ENCODE assay signal across 25 cellular contexts in the genomic region with DNA sequence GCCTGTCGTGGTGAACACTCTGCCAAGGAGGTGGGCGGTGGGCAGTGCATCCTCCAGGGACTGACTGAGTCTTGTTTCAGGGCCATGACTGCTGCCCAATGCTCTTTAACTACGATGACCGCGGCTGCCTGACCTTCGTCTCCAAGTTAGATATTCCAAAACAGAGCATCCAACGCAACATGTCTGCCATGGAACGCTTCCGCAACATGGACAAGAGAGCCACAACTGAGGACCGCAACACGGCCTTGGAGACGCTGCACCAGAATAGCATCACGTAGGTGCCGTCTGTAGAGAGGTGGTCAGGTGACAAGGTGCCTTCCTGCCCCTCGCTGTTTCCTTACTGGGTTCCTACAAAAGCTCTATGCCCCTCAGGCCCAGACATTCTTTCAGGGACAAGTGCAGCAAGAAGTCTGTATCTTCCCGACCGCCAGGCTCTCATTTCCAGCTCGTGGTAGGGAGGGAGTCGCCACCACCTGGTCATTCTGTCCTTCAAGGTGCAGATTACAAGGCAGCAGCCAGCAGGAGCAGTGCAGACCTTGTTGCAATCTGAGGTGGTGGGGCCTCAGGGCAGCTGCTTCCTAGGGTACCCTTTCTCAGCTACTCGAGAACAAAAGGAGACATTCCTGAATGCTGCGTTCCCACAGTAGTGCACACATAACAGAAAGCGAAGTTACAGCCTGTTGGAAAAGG. TPM values are rescaled to one million over a fixed set of nuclear protein-coding genes. Genes with fewer than 3 reads are reported as not detected.
DNase-seq lines count a peak whose midpoint lies in the region; ATAC-seq, FAIRE-seq and TF ChIP-seq lines count a peak whose summit lies in the region.
"Had no signal": no experiment of that assay in that cellular context is flagged by ENCODE, and none has a peak within 500 bp of the region (broad histone marks: within the 10 kb centered on the region; RNA-seq: fewer than 3 reads in every experiment).

No MANE protein-coding gene starts in this region.

- H3K4me3 ChIP-seq in K562 (no peak overlapping the region), sigmoid colon (no peak overlapping the region), mucosa of descending colon (no peak overlapping the region), spleen (no peak overlapping the region)
- H3K4me3 ChIP-seq: GM12878, GM23248, MG63, Peyer's patch, SK-N-MC had no signal

- no peak overlapping the region for H3K14ac ChIP-seq in H9 (ENCODE audit: insufficient read depth, low read length)

- no peak for TF ChIP-seq EP300 in K562 (IDR thresholded peaks at IDR 0.05; ENCODE audit: low read length)
- TF ChIP-seq EP300 in sigmoid colon (IDR thresholded peaks at IDR 0.05) = no peak

- TF ChIP-seq RAD21 in K562 (CRISPR knock-in tag; conservative IDR thresholded peaks at IDR 0.05 in 1 of 2, IDR thresholded peaks at IDR 0.05 in 1 of 2) = 0 out of 4 replicates have a peak, but pooled peaks of 1 of the 2 experiments have one; percentile 14

- TF ChIP-seq POLR2A in K562 (conservative IDR thresholded peaks at IDR 0.05) (no peak), sigmoid colon (IDR thresholded peaks at IDR 0.05) (no peak), spleen (IDR thresholded peaks at IDR 0.05) (no peak)

- H4K8ac ChIP-seq in H9 (replicated peaks; ENCODE audit: insufficient read length, low read depth, low read length) = no peak overlapping the region

- no peak overlapping the region for H2BK5ac ChIP-seq in H9 (ENCODE audit: insufficient read length, low read length)

- in situ Hi-C loops in K562 (cut with MboI) = no loop called here

- no peaks in the 10 kb centered on the region for H3K9me1 ChIP-seq in K562 (ENCODE audit: control insufficient read depth, insufficient read depth, low read length)

- no peaks in the 10 kb centered on the region for H3K9me3 Mint-ChIP-seq in H9
- H3K9me3 Mint-ChIP-seq: CD4-positive, CD25-positive, alpha-beta regulatory T cell had no signal

- H3K4me1 ChIP-seq in H9 (ENCODE audit: insufficient read depth, low read length) (no peaks in the 10 kb centered on the region), K562 (replicated peaks in 1 of 2; ENCODE audit: control insufficient read depth in 2 of 2, insufficient read depth in 2 of 2, low read length in 2 of 2) (peaks cover 0 to 6% of the 10 kb centered on the region in 2 experiments; a peak in 3 of 5 replicates), sigmoid colon (no peaks in the 10 kb centered on the region), mucosa of descending colon (ENCODE audit: low read depth) (no peaks in the 10 kb centered on the region), spleen (no peaks in the 10 kb centered on the region)
- H3K4me1 ChIP-seq: Peyer's patch had no signal

- no peak overlapping the region for H3K23ac ChIP-seq in H9 (ENCODE audit: insufficient read length, low read depth, low read length)

- no peak for FAIRE-seq in K562 (lab: Jason Lieb, UNC)
- FAIRE-seq: D721Med, G401.6, GM12878 had no signal

- H3K27ac Mint-ChIP-seq in H9 = peak overlapping the region; percentile 27 to 85 (median 28); a peak in 4 of 7 replicates

- peaks cover 3 to 6% of the 10 kb centered on the region in 2 experiments; a peak in 3 of 4 replicates for H3K4me1 Mint-ChIP-seq in H9

- H4K91ac ChIP-seq in H9 (ENCODE audit: insufficient read length, low read depth, low read length) = no peak overlapping the region

- TF ChIP-seq CTCF in H9 (conservative IDR thresholded peaks at IDR 0.05) (peak; percentile 27; the same call in 2 of the 3 replicates), K562 (IDR thresholded peaks at IDR 0.05 in 2 of 3, conservative IDR thresholded peaks at IDR 0.05 in 1 of 3; ENCODE audit: insufficient read depth in 2 of 3, low read depth in 1 of 3, low read length in 3 of 3) (peak in 2 of 3 experiments; percentile 42 to 68; a peak in 4 of 6 replicates), sigmoid colon (IDR thresholded peaks at IDR 0.05) (no peak), mucosa of descending colon (IDR thresholded peaks at IDR 0.05) (no peak), spleen (IDR thresholded peaks at IDR 0.05 in 8 of 11, conservative IDR thresholded peaks at IDR 0.05 in 3 of 11) (no peak)

- H3K9ac ChIP-seq in H9 (ENCODE audit: extremely low read depth, insufficient read length, low read length) = no peak overlapping the region
- H3K9ac ChIP-seq in K562 (ENCODE audit: insufficient read depth in 1 of 2, low read depth in 2 of 2, low read length in 2 of 2) = no peak overlapping the region
- H3K9ac ChIP-seq: GM23248 had no signal

- no peaks in the 10 kb centered on the region for H3K27me3 ChIP-seq in H9 (ENCODE audit: insufficient read depth, low read length)
- no peaks in the 10 kb centered on the region for H3K27me3 ChIP-seq in K562 (ENCODE audit: control insufficient read depth in 2 of 2, insufficient read depth in 2 of 2, low read length in 2 of 2)
- H3K27me3 ChIP-seq in sigmoid colon = no peaks in the 10 kb centered on the region
- H3K27me3 ChIP-seq in spleen (replicated peaks in 1 of 7) = no peaks in the 10 kb centered on the region
- H3K27me3 ChIP-seq: MG63, Peyer's patch had no signal

- H3K79me1 ChIP-seq in H9 (ENCODE audit: insufficient read depth, low read depth, low read length, poor library complexity, severe bottlenecking) = no peaks in the 10 kb centered on the region

- H3K27ac ChIP-seq in H9 (ENCODE audit: insufficient read length, low read depth, low read length) = no peak overlapping the region
- H3K27ac ChIP-seq in K562 (ENCODE audit: extremely low read depth, low read depth, low read length) = no peak overlapping the region
- peak overlapping the region in 3 of 4 donors; percentile 31 to 57 (median 46) for H3K27ac ChIP-seq in sigmoid colon
- no peak overlapping the region for H3K27ac ChIP-seq in spleen
- H3K27ac ChIP-seq: GM23248, Peyer's patch, SK-N-MC had no signal

- H3K79me2 ChIP-seq in H9 (ENCODE audit: insufficient read depth, low read length) (no peaks in the 10 kb centered on the region), K562 (ENCODE audit: control insufficient read depth, insufficient read depth, low read length) (no peaks in the 10 kb centered on the region)

- no peak overlapping the region for H2BK20ac ChIP-seq in H9 (ENCODE audit: low read depth, low read length, poor library complexity, severe bottlenecking)

- H3K4ac ChIP-seq in H9 (ENCODE audit: low read depth, low read length) = no peak overlapping the region

- H2BK12ac ChIP-seq in H9 (ENCODE audit: insufficient read length, low read depth, low read length) = no peak overlapping the region

- peaks cover 18 to 70% (median 55%) of the 10 kb centered on the region in 3 experiments; a peak in 6 of 7 replicates for H3K36me3 Mint-ChIP-seq in H9 (ENCODE audit: insufficient read depth in 1 of 3, low read depth in 3 of 3)

- no peak overlapping the region for H3K56ac ChIP-seq in H9 (ENCODE audit: insufficient read length, low read depth, low read length)

- POLR2A ChIA-PET in K562 (lab: Yijun Ruan, JAX) = interaction anchor here (0.6 to 1.1 kb wide), 2 partner anchors 10 to 21 kb away, joined by 3 to 6 read pairs; no protein-coding TSS in a partner anchor

- H2BK15ac ChIP-seq in H9 (ENCODE audit: low read depth, low read length) = no peak overlapping the region

- no peak overlapping the region for H2BK120ac ChIP-seq in H9 (ENCODE audit: low read depth, low read length, poor library complexity, severe bottlenecking)

- H4K20me1 ChIP-seq in H9 (ENCODE audit: control insufficient read depth, insufficient read depth, insufficient read length) (no peaks in the 10 kb centered on the region), K562 (replicated peaks; ENCODE audit: control insufficient read depth, insufficient read depth, low read length) (no peaks in the 10 kb centered on the region)

- H3K36me3 ChIP-seq in K562 (ENCODE audit: control insufficient read depth, insufficient read depth, low read length) (peaks cover 72% of the 10 kb centered on the region), sigmoid colon (peaks cover 36 to 98% (median 59%) of the 10 kb centered on the region in 4 donors), mucosa of descending colon (ENCODE audit: low read depth) (peaks cover 22% of the 10 kb centered on the region), spleen (peaks cover 2 to 100% (median 98%) of the 10 kb centered on the region in 6 donors)

- WGBS in H9 (ENCODE audit: extremely low coverage, insufficient read length, low lambda C conversion rate) = no CpG with 5 or more reads among the region's 22 CpGs
- WGBS in K562 (ENCODE audit: insufficient coverage, low coverage, missing lambda C conversion rate) = 94% methylated on average over 22 of the region's 22 CpGs
- WGBS in sigmoid colon, 2 donors = 92 to 93% methylated on average over 22 of the region's 22 CpGs
- 91 to 95% (median 93%) methylated on average over 16 to 22 of the region's 22 CpGs for WGBS in spleen, 5 donors

- no peak overlapping the region for H3K4me3 Mint-ChIP-seq in H9
- H3K4me3 Mint-ChIP-seq: CD4-positive, CD25-positive, alpha-beta regulatory T cell had no signal

- H3K9me3 ChIP-seq in H9 (ENCODE audit: control insufficient read depth, low read depth, low read length) = no peaks in the 10 kb centered on the region
- H3K9me3 ChIP-seq in K562 (replicated peaks; ENCODE audit: control insufficient read depth, insufficient read depth, low read depth, low read length) = no peaks in the 10 kb centered on the region
- H3K9me3 ChIP-seq in sigmoid colon = no peaks in the 10 kb centered on the region
- H3K9me3 ChIP-seq in mucosa of descending colon = no peaks in the 10 kb centered on the region
- no peaks in the 10 kb centered on the region for H3K9me3 ChIP-seq in spleen
- H3K9me3 ChIP-seq: MG63, Peyer's patch had no signal

- no peak overlapping the region for H3K18ac ChIP-seq in H9 (ENCODE audit: insufficient read length, low read depth, low read length)

- no peak overlapping the region for H4K5ac ChIP-seq in H9 (ENCODE audit: insufficient read length, low read depth, low read length)

- H3K4me2 ChIP-seq in H9 (ENCODE audit: insufficient read depth, insufficient read length, low read length) = no peak overlapping the region
- H3K4me2 ChIP-seq in K562 (ENCODE audit: insufficient read depth, low read length) = no peak overlapping the region

- no peaks in the 10 kb centered on the region for H3K23me2 ChIP-seq in H9 (ENCODE audit: insufficient read length, low read depth, low read length, poor library complexity, severe bottlenecking)

- no peak overlapping the region for H2AFZ ChIP-seq in H9 (ENCODE audit: low read length)
- no peak overlapping the region for H2AFZ ChIP-seq in K562 (ENCODE audit: low read depth, low read length)
- H2AFZ ChIP-seq: GM23248 had no signal

- H3T11ph ChIP-seq in H9 (ENCODE audit: low read length) = no peak overlapping the region

- intact Hi-C loops in K562 (cut with micrococcal nuclease) = loop anchor here (5.0 kb wide), 1 partner anchor 32 kb away; a partner anchor contains a TSS
- intact Hi-C loops in sigmoid colon (cut with DNase I) = no loop called here
- intact Hi-C loops in mucosa of descending colon (cut with DNase I, micrococcal nuclease) = loop anchor here (5.0 kb wide), 1 partner anchor 58 kb away; no protein-coding TSS in a partner anchor
- intact Hi-C loops in spleen (cut with DNase I; ENCODE audit: low total_unique reads) = no loop called here

- no peaks in the 10 kb centered on the region for H3K27me3 Mint-ChIP-seq in H9 (ENCODE audit: low read depth)
- H3K27me3 Mint-ChIP-seq: CD4-positive, CD25-positive, alpha-beta regulatory T cell had no signal

- ATAC-seq in K562 (0 out of 3 replicates have a peak, but pooled peaks have one; percentile 20), mucosa of descending colon (no peak)
- ATAC-seq: GM12878 had no signal

- DNase-seq in H9 (peak; percentile 75), K562 (ENCODE audit: extremely low read depth in 1 of 4, low spot score in 3 of 4) (no peak), iPS-NIHi7 (ENCODE audit: extremely low spot score) (peak; percentile 43), sigmoid colon (peak; percentile 64), mucosa of descending colon (no peak), spleen (no peak)
- no peak for DNase-seq in activated CD4-positive, alpha-beta T cell treated with anti-CD3 and anti-CD28 coated beads for 4 hours
- DNase-seq in activated effector memory CD4-positive, alpha-beta T cell treated with anti-CD3 and anti-CD28 coated beads, Interleukin-2, amount 50 U/mL, for 16 hours = no peak
- DNase-seq: ACHN; CD4-positive, CD25-positive, alpha-beta regulatory T cell; DMS79; GM23248; Karpas-422; MG63; NCI-H1092; NCI-H146; NCI-H2081; NCI-H510A treated with DMSO at 0.1 percent for 48 hours; NCI-H82; Peyer's patch; Right ventricle myocardium superior had no signal

- H2AK5ac ChIP-seq in H9 (ENCODE audit: insufficient read length, low read length) = no peak overlapping the region

- BruUV-seq in K562 (replicated peaks; lab: Mats Ljungman, UMichigan) = no TSS peak

- CTCF ChIA-PET in K562 (lab: Yijun Ruan, JAX; ENCODE audit: low intra/inter-chr PET ratio) = no interaction called here

RNA-seq across cellular contexts. Expression of a gene that starts 14.9 kb away (rescaled TPM):
- total RNA-seq in H9 (2021) (56.3 and 60.7 TPM in 2 replicates), K562 (2014; rRNA removed) (357 and 436 TPM in 2 replicates), K562 (2014; rRNA removed; fragmentation: Illumina TruSeq; extraction: Trizol) (77.8 and 81.5 TPM in 2 replicates), K562 (2015; rRNA removed; fragmentation: Illumina TruSeq; extraction: Trizol) (216 and 235 TPM in 2 replicates), K562 (2021) (187 and 221 TPM in 2 replicates), sigmoid colon (100 to 1,000 TPM in 2 of 4 donors, 10 to 100 TPM in 2; 70.3 to 136 (median 105) TPM), mucosa of descending colon (100 to 1,000 TPM; 107 to 153 (median 119) TPM), spleen (100 to 1,000 TPM; 302 to 758 (median 363) TPM)
- total RNA-seq in K562 (2011; cell fraction: chromatin; rRNA removed; ENCODE audit: low replicate concordance) = 99.9 and 272 TPM in 2 replicates
- total RNA-seq in K562 (2011; cell fraction: nucleolus; rRNA removed) = 195 and 204 TPM in 2 replicates
- 146 and 192 TPM in 2 replicates for total RNA-seq in K562 (2011; cell fraction: nucleoplasm; rRNA removed)
- polyA plus RNA-seq in K562 (2011; rRNA removed) (211 and 213 TPM in 2 replicates), K562 (2014; fragmentation: Illumina TruSeq; extraction: Trizol) (93.3 and 345 TPM in 2 replicates), K562 (2014; fragmentation: Nextera tagmentation; extraction: Ambion mirVana) (10 to 100 TPM in 1 of 2 experiments, 1 to 10 TPM in 1; 6.7 to 38.7 TPM), K562 (2014; rRNA removed) (308 and 407 TPM in 2 replicates), sigmoid colon (100 to 1,000 TPM; 229 to 390 (median 313) TPM), spleen (100 to 1,000 TPM; 348 to 537 (median 472) TPM)
- polyA plus RNA-seq in K562 (2011; cell fraction: cytosol; rRNA removed) = 307 and 633 TPM in 2 replicates
- polyA plus RNA-seq in K562 (2011; cell fraction: nucleus; rRNA removed) = 159 and 253 TPM in 2 replicates
- polyA plus RNA-seq in K562 (2012) = 510 and 518 TPM in 2 replicates
- polyA minus RNA-seq in K562 (2011; rRNA and poly(A)+ RNA removed) = 59.3 and 102 TPM in 2 replicates
- 118 and 133 TPM in 2 replicates for polyA minus RNA-seq in K562 (2011; cell fraction: cytosol; rRNA and poly(A)+ RNA removed)
- 73.5 and 76.2 TPM in 2 replicates for polyA minus RNA-seq in K562 (2011; cell fraction: nucleus; rRNA and poly(A)+ RNA removed)

RNA-seq across cellular contexts. Expression of a gene that starts 33.9 kb away (rescaled TPM):
- total RNA-seq in H9 (2021) (169 TPM in 2 replicates), K562 (2014; rRNA removed) (55.6 and 87.2 TPM in 2 replicates), K562 (2014; rRNA removed; fragmentation: Illumina TruSeq; extraction: Trizol) (75.4 and 83.0 TPM in 2 replicates), K562 (2015; rRNA removed; fragmentation: Illumina TruSeq; extraction: Trizol) (78.7 and 86.1 TPM in 2 replicates), K562 (2021) (120 and 121 TPM in 2 replicates), sigmoid colon (100 to 1,000 TPM in 2 of 4 donors, 10 to 100 TPM in 2; 94.6 to 131 (median 111) TPM), mucosa of descending colon (100 to 1,000 TPM; 142 to 158 (median 157) TPM), spleen (100 to 1,000 TPM in 2 of 7 donors, 10 to 100 TPM in 5; 64.5 to 105 (median 91.6) TPM)
- total RNA-seq in K562 (2011; cell fraction: chromatin; rRNA removed; ENCODE audit: low replicate concordance) = 32.7 and 51.7 TPM in 2 replicates
- 40.7 and 42.2 TPM in 2 replicates for total RNA-seq in K562 (2011; cell fraction: nucleolus; rRNA removed)
- total RNA-seq in K562 (2011; cell fraction: nucleoplasm; rRNA removed) = 40.5 and 61.6 TPM in 2 replicates
- polyA plus RNA-seq in K562 (2011; rRNA removed) (39.5 and 41.9 TPM in 2 replicates), K562 (2014; fragmentation: Illumina TruSeq; extraction: Trizol) (96.4 and 107 TPM in 2 replicates), K562 (2014; fragmentation: Nextera tagmentation; extraction: Ambion mirVana) (100 to 1,000 TPM; 130 to 151 TPM), K562 (2014; rRNA removed) (74.6 and 75.7 TPM in 2 replicates), sigmoid colon (100 to 1,000 TPM; 181 to 396 (median 263) TPM), spleen (100 to 1,000 TPM in 1 of 3 donors, 10 to 100 TPM in 2; 65.5 to 124 (median 71.7) TPM)
- polyA plus RNA-seq in K562 (2011; cell fraction: cytosol; rRNA removed) = 61.5 and 87.8 TPM in 2 replicates
- 44.9 and 61.3 TPM in 2 replicates for polyA plus RNA-seq in K562 (2011; cell fraction: nucleus; rRNA removed)
- polyA plus RNA-seq in K562 (2012) = 108 and 132 TPM in 2 replicates
- 42.0 and 57.7 TPM in 2 replicates for polyA minus RNA-seq in K562 (2011; rRNA and poly(A)+ RNA removed)
- polyA minus RNA-seq in K562 (2011; cell fraction: cytosol; rRNA and poly(A)+ RNA removed) = 31.2 and 36.7 TPM in 2 replicates
- polyA minus RNA-seq in K562 (2011; cell fraction: nucleus; rRNA and poly(A)+ RNA removed) = 20.7 and 21.9 TPM in 2 replicates

RNA-seq across cellular contexts. Expression of a gene that starts 48.8 kb away (rescaled TPM):
- total RNA-seq in H9 (2021) (150 and 160 TPM in 2 replicates), K562 (2014; rRNA removed) (105 and 108 TPM in 2 replicates), K562 (2014; rRNA removed; fragmentation: Illumina TruSeq; extraction: Trizol) (129 and 138 TPM in 2 replicates), K562 (2015; rRNA removed; fragmentation: Illumina TruSeq; extraction: Trizol) (161 and 162 TPM in 2 replicates), K562 (2021) (161 and 182 TPM in 2 replicates), sigmoid colon (10 to 100 TPM; 84.5 to 89.5 (median 85.1) TPM), mucosa of descending colon (10 to 100 TPM; 72.8 to 90.9 (median 90.7) TPM), spleen (10 to 100 TPM; 28.1 to 57.2 (median 52.8) TPM)
- 27.1 and 32.8 TPM in 2 replicates for total RNA-seq in K562 (2011; cell fraction: chromatin; rRNA removed; ENCODE audit: low replicate concordance)
- total RNA-seq in K562 (2011; cell fraction: nucleolus; rRNA removed) = 19.1 and 20.0 TPM in 2 replicates
- total RNA-seq in K562 (2011; cell fraction: nucleoplasm; rRNA removed) = 28.5 and 49.1 TPM in 2 replicates
- polyA plus RNA-seq in K562 (2011; rRNA removed) (31.0 and 72.6 TPM in 2 replicates), K562 (2014; fragmentation: Illumina TruSeq; extraction: Trizol) (315 and 356 TPM in 2 replicates), K562 (2014; fragmentation: Nextera tagmentation; extraction: Ambion mirVana) (10 to 100 TPM; 10.2 to 16.0 TPM), K562 (2014; rRNA removed) (185 and 215 TPM in 2 replicates), sigmoid colon (100 to 1,000 TPM; 145 to 194 (median 163) TPM), spleen (100 to 1,000 TPM in 2 of 3 donors, 10 to 100 TPM in 1; 83.4 to 117 (median 108) TPM)
- polyA plus RNA-seq in K562 (2011; cell fraction: cytosol; rRNA removed) = 26.2 and 29.1 TPM in 2 replicates
- 22.4 and 28.1 TPM in 2 replicates for polyA plus RNA-seq in K562 (2011; cell fraction: nucleus; rRNA removed)
- 165 and 249 TPM in 2 replicates for polyA plus RNA-seq in K562 (2012)
- polyA minus RNA-seq in K562 (2011; rRNA and poly(A)+ RNA removed) = 20.1 and 24.4 TPM in 2 replicates
- 31.9 and 37.0 TPM in 2 replicates for polyA minus RNA-seq in K562 (2011; cell fraction: cytosol; rRNA and poly(A)+ RNA removed)
- polyA minus RNA-seq in K562 (2011; cell fraction: nucleus; rRNA and poly(A)+ RNA removed) = 5.1 and 6.4 TPM in 2 replicates

RNA-seq across cellular contexts. Expression of a gene that starts 49.2 kb away (rescaled TPM):
- total RNA-seq in H9 (2021) (104 TPM in 2 replicates), K562 (2014; rRNA removed) (247 and 279 TPM in 2 replicates), K562 (2014; rRNA removed; fragmentation: Illumina TruSeq; extraction: Trizol) (214 and 266 TPM in 2 replicates), K562 (2015; rRNA removed; fragmentation: Illumina TruSeq; extraction: Trizol) (211 and 238 TPM in 2 replicates), K562 (2021) (242 and 255 TPM in 2 replicates), sigmoid colon (10 to 100 TPM; 44.6 to 89.8 (median 69.3) TPM), mucosa of descending colon (10 to 100 TPM; 67.3 to 79.5 (median 76.7) TPM), spleen (10 to 100 TPM; 48.4 to 72.7 (median 65.7) TPM)
- 71.4 and 104 TPM in 2 replicates for total RNA-seq in K562 (2011; cell fraction: chromatin; rRNA removed; ENCODE audit: low replicate concordance)
- 46.8 and 62.5 TPM in 2 replicates for total RNA-seq in K562 (2011; cell fraction: nucleolus; rRNA removed)
- 67.0 and 82.8 TPM in 2 replicates for total RNA-seq in K562 (2011; cell fraction: nucleoplasm; rRNA removed)
- polyA plus RNA-seq in K562 (2011; rRNA removed) (69.4 and 105 TPM in 2 replicates), K562 (2014; fragmentation: Illumina TruSeq; extraction: Trizol) (307 and 342 TPM in 2 replicates), K562 (2014; fragmentation: Nextera tagmentation; extraction: Ambion mirVana) (100 to 1,000 TPM; 275 to 332 TPM), K562 (2014; rRNA removed) (237 and 272 TPM in 2 replicates), sigmoid colon (100 to 1,000 TPM; 118 to 141 (median 119) TPM), spleen (100 to 1,000 TPM in 2 of 3 donors, 10 to 100 TPM in 1; 98.7 to 124 (median 112) TPM)
- polyA plus RNA-seq in K562 (2011; cell fraction: cytosol; rRNA removed) = 77.0 and 96.0 TPM in 2 replicates
- 42.2 and 50.1 TPM in 2 replicates for polyA plus RNA-seq in K562 (2011; cell fraction: nucleus; rRNA removed)
- 142 and 298 TPM in 2 replicates for polyA plus RNA-seq in K562 (2012)
- 50.5 and 64.8 TPM in 2 replicates for polyA minus RNA-seq in K562 (2011; rRNA and poly(A)+ RNA removed)
- polyA minus RNA-seq in K562 (2011; cell fraction: cytosol; rRNA and poly(A)+ RNA removed) = 36.5 and 42.6 TPM in 2 replicates
- 16.4 and 18.0 TPM in 2 replicates for polyA minus RNA-seq in K562 (2011; cell fraction: nucleus; rRNA and poly(A)+ RNA removed)

Comparison
In these comparisons a context has a peak if more than half of its experiments do, and no peak if none do; other contexts are left out.
1. DNase-seq: peak in H9 (single experiment), iPS-NIHi7 (single experiment) and sigmoid colon (single experiment); none in K562 (0 of 4), mucosa of descending colon (0 of 3), activated CD4-positive, alpha-beta T cell treated with anti-CD3 and anti-CD28 coated beads for 4 hours (0 of 2), activated effector memory CD4-positive, alpha-beta T cell treated with anti-CD3 and anti-CD28 coated beads, Interleukin-2, amount 50 U/mL, for 16 hours (single experiment) and spleen (single experiment).
2. H3K27ac ChIP-seq: peak in sigmoid colon (3 of 4); none in H9 (single experiment), K562 (single experiment) and spleen (0 of 8).
3. CTCF ChIP-seq: peak in H9 (single experiment) and K562 (2 of 3); none in sigmoid colon (0 of 4), mucosa of descending colon (single experiment) and spleen (0 of 11).
4. intact Hi-C loops: an anchor here in K562 (5.0 kb wide) and mucosa of descending colon (5.0 kb wide); none called in sigmoid colon and spleen.